1 cellular context compared by ENCODE assay signal in genomic region chr16:31149894-31150890, GRCh38.
TF ChIP-seq lines count a peak whose summit lies in the region.

TSS of gene PRSS36 (minus strand) at chr16:31150066. CDS start at chr16:31150035, 31 bp downstream.

TF ChIP-seq in WTC11, 78 proteins besides CTCF, POLR2A, EP300 and RAD21 (continued from another document):
- TF ChIP-seq CREB1 (CRISPR knock-in tag; IDR thresholded peaks at IDR 0.05), result no peak
- TF ChIP-seq NFATC4 (CRISPR knock-in tag; IDR thresholded peaks at IDR 0.05), result no peak
- TF ChIP-seq, protein P1, sequence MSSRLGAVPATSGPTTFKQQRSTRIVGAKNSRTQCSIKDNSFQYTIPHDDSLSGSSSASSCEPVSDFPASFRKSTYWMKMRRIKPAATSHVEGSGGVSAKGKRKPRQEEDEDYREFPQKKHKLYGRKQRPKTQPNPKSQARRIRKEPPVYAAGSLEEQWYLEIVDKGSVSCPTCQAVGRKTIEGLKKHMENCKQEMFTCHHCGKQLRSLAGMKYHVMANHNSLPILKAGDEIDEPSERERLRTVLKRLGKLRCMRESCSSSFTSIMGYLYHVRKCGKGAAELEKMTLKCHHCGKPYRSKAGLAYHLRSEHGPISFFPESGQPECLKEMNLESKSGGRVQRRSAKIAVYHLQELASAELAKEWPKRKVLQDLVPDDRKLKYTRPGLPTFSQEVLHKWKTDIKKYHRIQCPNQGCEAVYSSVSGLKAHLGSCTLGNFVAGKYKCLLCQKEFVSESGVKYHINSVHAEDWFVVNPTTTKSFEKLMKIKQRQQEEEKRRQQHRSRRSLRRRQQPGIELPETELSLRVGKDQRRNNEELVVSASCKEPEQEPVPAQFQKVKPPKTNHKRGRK (CRISPR knock-in tag; IDR thresholded peaks at IDR 0.05; ENCODE audit: borderline replicate concordance), result no peak
- no peak for TF ChIP-seq RORB (CRISPR knock-in tag; IDR thresholded peaks at IDR 0.05)
